Comparison of ENCODE assay signal across 10 cellular contexts in genomic region chr6:137827977-137828815, GRCh38. TPM values are rescaled to one million over a fixed set of nuclear protein-coding genes. Genes with fewer than 3 reads are reported as not detected.
A peak's percentile ranks its signal among the peaks of the same experiment; 100 is the strongest.
DNase-seq lines count a peak whose midpoint lies in the region; ATAC-seq lines count a peak whose summit lies in the region.
"Had no signal": no experiment of that assay in that cellular context is flagged by ENCODE, and none has a peak within 500 bp of the region (broad histone marks: within the 10 kb centered on the region; RNA-seq: fewer than 3 reads in every experiment).

No MANE protein-coding gene starts in this region.

- ATAC-seq in HG03064 (IDR thresholded peaks at IDR 0.05; ENCODE audit: low read depth, unreplicated experiment): peak; percentile 46
- peak; percentile 80 for ATAC-seq in stimulated activated naive CD8-positive, alpha-beta T cell treated with anti-CD3 and anti-CD28 coated beads, Interleukin-15, amount 100 ng/mL, for 72 hours

- peak overlapping the region; percentile 98 for H3K27ac Mint-ChIP-seq in activated T-helper 2 cell treated with anti-CD3 and anti-CD28 coated beads, Interferon-gamma antibody, Interleukin-2, Interleukin-4, amounts not matched to agents 10 μg/mL and 5 μg/mL and 100 μg/mL, durations not matched to agents 14 hours and 24 hours and 36 hours
- peak overlapping the region; percentile 95 to 96 for H3K27ac Mint-ChIP-seq in stimulated activated naive CD8-positive, alpha-beta T cell treated with anti-CD3 and anti-CD28 coated beads, Interleukin-15, amount 100 ng/mL, for 72 hours
- H3K27ac Mint-ChIP-seq: neural progenitor cell had no signal

- intact Hi-C loops in activated T-helper 2 cell treated with anti-CD3 and anti-CD28 coated beads, Interferon-gamma antibody, Interleukin-2, Interleukin-4, amounts not matched to agents 10 μg/mL and 5 μg/mL and 100 μg/mL, durations not matched to agents 14 hours and 24 hours and 36 hours (cut with micrococcal nuclease): loop anchor here (1.0 to 2.0 kb wide), 5 partner anchors 17 to 120 kb away; no protein-coding TSS in a partner anchor

- H3K4me3 Mint-ChIP-seq in activated T-helper 2 cell treated with anti-CD3 and anti-CD28 coated beads, Interferon-gamma antibody, Interleukin-2, Interleukin-4, amounts not matched to agents 10 μg/mL and 5 μg/mL and 100 μg/mL, durations not matched to agents 14 hours and 24 hours and 36 hours (ENCODE audit: low read depth): peak overlapping the region; percentile 41
- H3K4me3 Mint-ChIP-seq in stimulated activated naive CD8-positive, alpha-beta T cell treated with anti-CD3 and anti-CD28 coated beads, Interleukin-15, amount 100 ng/mL, for 72 hours: peak overlapping the region; percentile 71 to 81
- H3K4me3 Mint-ChIP-seq: neural progenitor cell had no signal

- H3K36me3 Mint-ChIP-seq in activated T-helper 2 cell treated with anti-CD3 and anti-CD28 coated beads, Interferon-gamma antibody, Interleukin-2, Interleukin-4, amounts not matched to agents 10 μg/mL and 5 μg/mL and 100 μg/mL, durations not matched to agents 14 hours and 24 hours and 36 hours (ENCODE audit: low read depth): peaks cover 10% of the 10 kb centered on the region
- H3K36me3 Mint-ChIP-seq: neural progenitor cell had no signal

- in situ Hi-C loops in KBM-7 (cut with MboI; ENCODE audit: low pct_unique_long_range_greater_than_20kb, low sequenced_read_pairs): no loop called here
- in situ Hi-C loops in ACHN (cut with HindIII; ENCODE audit: low pct_ligation_motif_present, low pct_unique_long_range_greater_than_20kb, low sequenced_read_pairs): no loop called here

- H3K27me3 Mint-ChIP-seq in activated T-helper 2 cell treated with anti-CD3 and anti-CD28 coated beads, Interferon-gamma antibody, Interleukin-2, Interleukin-4, amounts not matched to agents 10 μg/mL and 5 μg/mL and 100 μg/mL, durations not matched to agents 14 hours and 24 hours and 36 hours (ENCODE audit: low read depth): no peaks in the 10 kb centered on the region
- H3K27me3 Mint-ChIP-seq in stimulated activated naive CD8-positive, alpha-beta T cell treated with anti-CD3 and anti-CD28 coated beads, Interleukin-15, amount 100 ng/mL, for 72 hours: no peaks in the 10 kb centered on the region

- DNase-seq in activated CD8-positive, alpha-beta memory T cell treated with anti-CD3 and anti-CD28 coated beads for 24 hours: peak; percentile 81
- DNase-seq in activated CD8-positive, alpha-beta memory T cell treated with anti-CD3 and anti-CD28 coated beads, Interleukin-2, amount 50 U/mL, for 4 hours: no peak
- DNase-seq in activated T-helper 2 cell treated with anti-CD3 and anti-CD28 coated beads, Interferon-gamma antibody, Interleukin-2, Interleukin-4, amounts not matched to agents 10 μg/mL and 5 μg/mL and 100 μg/mL, durations not matched to agents 14 hours and 24 hours and 36 hours (ENCODE audit: low spot score): no peak
- peak; percentile 74 to 76 for DNase-seq in stimulated activated naive CD8-positive, alpha-beta T cell treated with anti-CD3 and anti-CD28 coated beads, Interleukin-15, amount 100 ng/mL, for 72 hours
- DNase-seq in KBM-7 (no peak), ACHN (no peak), 8988T (no peak)
- DNase-seq: NCI-H187 treated with DMSO at 0.1 percent for 48 hours had no signal

- H3K4me1 Mint-ChIP-seq in activated T-helper 2 cell treated with anti-CD3 and anti-CD28 coated beads, Interferon-gamma antibody, Interleukin-2, Interleukin-4, amounts not matched to agents 10 μg/mL and 5 μg/mL and 100 μg/mL, durations not matched to agents 14 hours and 24 hours and 36 hours (ENCODE audit: low read depth): peaks cover 78% of the 10 kb centered on the region
- H3K4me1 Mint-ChIP-seq in stimulated activated naive CD8-positive, alpha-beta T cell treated with anti-CD3 and anti-CD28 coated beads, Interleukin-15, amount 100 ng/mL, for 72 hours: peaks cover 88% of the 10 kb centered on the region

- no peaks in the 10 kb centered on the region for H3K9me3 Mint-ChIP-seq in activated T-helper 2 cell treated with anti-CD3 and anti-CD28 coated beads, Interferon-gamma antibody, Interleukin-2, Interleukin-4, amounts not matched to agents 10 μg/mL and 5 μg/mL and 100 μg/mL, durations not matched to agents 14 hours and 24 hours and 36 hours
- H3K9me3 Mint-ChIP-seq in stimulated activated naive CD8-positive, alpha-beta T cell treated with anti-CD3 and anti-CD28 coated beads, Interleukin-15, amount 100 ng/mL, for 72 hours: no peaks in the 10 kb centered on the region
- H3K9me3 Mint-ChIP-seq: neural progenitor cell had no signal

RNA-seq across cellular contexts. Expression of gene TNFAIP3, which starts 38.9 kb away (rescaled TPM):
- 250 and 251 TPM in 2 replicates for total RNA-seq in activated T-helper 2 cell treated with anti-CD3 and anti-CD28 coated beads, Interferon-gamma antibody, Interleukin-2, Interleukin-4, amounts not matched to agents 10 μg/mL and 5 μg/mL and 100 μg/mL, durations not matched to agents 14 hours and 24 hours and 36 hours

Comparison
In these comparisons a context has a peak if more than half of its experiments do, and no peak if none do; other contexts are left out.
1. DNase-seq: peak in activated CD8-positive, alpha-beta memory T cell treated with anti-CD3 and anti-CD28 coated beads for 24 hours (single experiment) and stimulated activated naive CD8-positive, alpha-beta T cell treated with anti-CD3 and anti-CD28 coated beads, Interleukin-15, amount 100 ng/mL, for 72 hours (2 of 2); none in activated CD8-positive, alpha-beta memory T cell treated with anti-CD3 and anti-CD28 coated beads, Interleukin-2, amount 50 U/mL, for 4 hours (single experiment), activated T-helper 2 cell treated with anti-CD3 and anti-CD28 coated beads, Interferon-gamma antibody, Interleukin-2, Interleukin-4, amounts not matched to agents 10 μg/mL and 5 μg/mL and 100 μg/mL, durations not matched to agents 14 hours and 24 hours and 36 hours (single experiment), KBM-7 (single experiment), ACHN (single experiment) and 8988T (single experiment).